16 cellular contexts compared by ENCODE assay signal in the genomic region with DNA sequence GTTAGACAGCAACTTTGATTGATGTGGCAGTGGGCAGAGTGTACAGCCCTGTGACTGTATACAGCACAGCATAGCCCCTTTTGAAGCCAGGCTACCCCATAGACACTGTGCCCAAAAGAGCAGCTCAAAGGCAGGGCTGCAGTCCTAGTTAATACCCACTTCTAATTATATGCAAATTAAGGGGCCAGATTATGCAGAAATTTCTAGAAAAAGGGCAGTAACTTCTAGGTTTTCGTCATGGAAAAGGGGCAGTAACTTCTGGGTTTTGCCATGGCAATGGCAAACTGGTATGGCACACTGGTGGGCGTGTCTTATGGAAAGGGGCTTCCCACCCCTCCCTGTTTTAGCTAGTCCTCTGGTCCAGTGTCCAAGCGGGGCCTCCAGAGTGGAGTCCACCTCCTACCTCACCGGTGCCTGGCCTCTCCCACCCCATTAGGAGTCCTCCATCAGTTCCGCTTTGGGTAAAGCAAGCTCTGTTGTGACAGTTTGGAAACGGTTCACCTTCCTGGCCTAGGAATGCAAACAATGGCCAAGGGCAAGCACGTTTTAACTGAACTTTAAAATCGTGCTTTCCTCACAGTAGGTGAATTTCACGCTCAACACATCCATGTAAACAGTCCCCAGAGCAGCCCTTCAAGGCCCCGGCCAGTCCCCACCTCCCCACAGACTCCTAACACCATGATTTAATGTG. TPM values are rescaled to one million over a fixed set of nuclear protein-coding genes. Genes with fewer than 3 reads are reported as not detected.
A peak's percentile ranks its signal among the peaks of the same experiment; 100 is the strongest.
DNase-seq lines count a peak whose midpoint lies in the region; ATAC-seq and TF ChIP-seq lines count a peak whose summit lies in the region.
"Had no signal": no experiment of that assay in that cellular context is flagged by ENCODE, and none has a peak within 500 bp of the region (broad histone marks: within the 10 kb centered on the region; RNA-seq: fewer than 3 reads in every experiment).

No MANE protein-coding gene starts in this region.

- H3K9me3 Mint-ChIP-seq in CD4-positive, alpha-beta memory T cell, result no peaks in the 10 kb centered on the region
- no peaks in the 10 kb centered on the region for H3K9me3 Mint-ChIP-seq in HFFc6
- H3K9me3 Mint-ChIP-seq in effector memory CD8-positive, alpha-beta T cell, result no peaks in the 10 kb centered on the region
- H3K9me3 Mint-ChIP-seq in neural crest cell, result no peaks in the 10 kb centered on the region
- H3K9me3 Mint-ChIP-seq: activated T-cell treated with anti-CD3 and anti-CD28 coated beads, Interleukin-2, amount 50 U/mL, for 4 hours had no signal

- intact Hi-C loops in CD4-positive, alpha-beta memory T cell (cut with micrococcal nuclease), result no loop called here

- H3K4me1 Mint-ChIP-seq in CD4-positive, alpha-beta memory T cell, result peaks cover 3 to 8% (median 4%) of the 10 kb centered on the region in 4 donors
- H3K4me1 Mint-ChIP-seq in HFFc6 (ENCODE audit: low read depth) (no peaks in the 10 kb centered on the region), neural crest cell (no peaks in the 10 kb centered on the region)
- peaks cover 0 to 4% of the 10 kb centered on the region in 2 donors for H3K4me1 Mint-ChIP-seq in effector memory CD8-positive, alpha-beta T cell (ENCODE audit: low read depth in 2 of 2)

- POLR2A ChIA-PET in CD4-positive, alpha-beta memory T cell (lab: Charles Lee; ENCODE audit: partially characterized antibody), result no interaction called here

- DNase-seq in CD4-positive, alpha-beta memory T cell, result no peak
- DNase-seq in HFFc6 (no peak), neural crest cell (ENCODE audit: low read depth, low spot score) (no peak)
- no peak for DNase-seq in effector memory CD8-positive, alpha-beta T cell
- DNase-seq in stimulated activated CD4-positive, alpha-beta T cell treated with anti-CD3 and anti-CD28 coated beads, Interleukin-12 subunit alpha, Interleukin-12 subunit beta, amount 100 ng/mL, for 4 hours, result no peak
- DNase-seq in activated naive CD4-positive, alpha-beta T cell (lab: John Stamatoyannopoulos, UW), result no peak
- DNase-seq: activated T-cell treated with anti-CD3 and anti-CD28 coated beads, Interleukin-2, amount 50 U/mL, for 4 hours; brain microvascular endothelial cell; head of caudate nucleus; retina; Right ventricle myocardium superior; testis had no signal

- CTCF ChIA-PET in CD4-positive, alpha-beta memory T cell (lab: Charles Lee; ENCODE audit: partially characterized antibody), result no interaction called here

- peaks cover 13 to 17% of the 10 kb centered on the region in 2 donors for H3K27me3 Mint-ChIP-seq in CD4-positive, alpha-beta memory T cell
- H3K27me3 Mint-ChIP-seq in HFFc6 (ENCODE audit: insufficient read depth) (peaks cover 21% of the 10 kb centered on the region), neural crest cell (ENCODE audit: low read depth) (peaks cover 40% of the 10 kb centered on the region)
- H3K27me3 Mint-ChIP-seq in effector memory CD8-positive, alpha-beta T cell, result peaks cover 33 to 63% of the 10 kb centered on the region in 2 donors

- no peaks in the 10 kb centered on the region for H3K36me3 ChIP-seq in CD4-positive, alpha-beta memory T cell (ENCODE audit: insufficient read depth, low read length)
- H3K36me3 ChIP-seq: brain microvascular endothelial cell had no signal

- TF ChIP-seq CTCF in HFFc6 (IDR thresholded peaks at IDR 0.05), result no peak
- TF ChIP-seq CTCF in neural crest cell (conservative IDR thresholded peaks at IDR 0.05), result no peak

- peak overlapping the region in 1 of 7 donors; percentile 62 for H3K27ac Mint-ChIP-seq in CD4-positive, alpha-beta memory T cell
- H3K27ac Mint-ChIP-seq in HFFc6, result no peak overlapping the region
- no peak overlapping the region for H3K27ac Mint-ChIP-seq in effector memory CD8-positive, alpha-beta T cell
- no peak overlapping the region for H3K27ac Mint-ChIP-seq in neural crest cell (ENCODE audit: unreplicated experiment)

- peak overlapping the region in 1 of 2 donors; percentile 32 for H3K4me3 ChIP-seq in CD4-positive, alpha-beta memory T cell (ENCODE audit: low read length in 2 of 2)

- H3K4me3 Mint-ChIP-seq in CD4-positive, alpha-beta memory T cell, result peak overlapping the region in 7 of 8 donors; percentile 20 to 68 (median 46)
- H3K4me3 Mint-ChIP-seq in HFFc6 (peak overlapping the region; percentile 30; the same call in 1 of the 2 replicates), neural crest cell (peak overlapping the region; percentile 12)
- peak overlapping the region; percentile 46 to 49 for H3K4me3 Mint-ChIP-seq in effector memory CD8-positive, alpha-beta T cell
- H3K4me3 Mint-ChIP-seq: activated T-cell treated with anti-CD3 and anti-CD28 coated beads, Interleukin-2, amount 50 U/mL, for 4 hours had no signal

- peaks cover 6% of the 10 kb centered on the region for H3K27me3 ChIP-seq in CD4-positive, alpha-beta memory T cell (ENCODE audit: insufficient read depth, low read length)
- H3K27me3 ChIP-seq: testis had no signal

- H3K36me3 Mint-ChIP-seq in CD4-positive, alpha-beta memory T cell, result no peaks in the 10 kb centered on the region
- no peaks in the 10 kb centered on the region for H3K36me3 Mint-ChIP-seq in HFFc6 (ENCODE audit: low read depth)
- H3K36me3 Mint-ChIP-seq in effector memory CD8-positive, alpha-beta T cell (ENCODE audit: insufficient read depth), result peaks cover 5% of the 10 kb centered on the region
- H3K36me3 Mint-ChIP-seq in neural crest cell (ENCODE audit: low read depth), result peaks cover 6% of the 10 kb centered on the region

- H3K4me1 ChIP-seq in CD4-positive, alpha-beta memory T cell (ENCODE audit: insufficient read depth, low read length), result no peaks in the 10 kb centered on the region
- H3K4me1 ChIP-seq: testis had no signal

- no peak overlapping the region for H3K27ac ChIP-seq in CD4-positive, alpha-beta memory T cell (ENCODE audit: low read depth, low read length)
- H3K27ac ChIP-seq: brain microvascular endothelial cell, testis had no signal

- no peaks in the 10 kb centered on the region for H3K9me3 ChIP-seq in CD4-positive, alpha-beta memory T cell (ENCODE audit: control insufficient read depth in 1 of 2, low read length in 2 of 2)
- H3K9me3 ChIP-seq: testis had no signal

- ATAC-seq in effector memory CD8-positive, alpha-beta T cell (replicated peaks), result no peak
- ATAC-seq in GM21825 (IDR thresholded peaks at IDR 0.05; ENCODE audit: unreplicated experiment) (no peak), GM21526 (IDR thresholded peaks at IDR 0.05; ENCODE audit: low FRiP score, unreplicated experiment) (no peak)

RNA-seq across cellular contexts. Expression of a gene that starts 5.6 kb away (rescaled TPM):
- 1 to 10 TPM; 1.5 to 1.7 TPM for total RNA-seq in CD4-positive, alpha-beta memory T cell
- polyA plus RNA-seq in CD4-positive, alpha-beta memory T cell, result not detected
- 1 to 10 TPM in 1 of 6 experiments, under 1 TPM in 5; 0.41 to 1.2 (median 0.74) TPM for total RNA-seq in HFFc6 (2021; fragmentation: NEBNext Ultra II Directional; extraction: Animal tissue kit (Norgen Biotek cat#: 25700))
- 5.8 and 6.0 TPM in 2 replicates for total RNA-seq in neural crest cell

RNA-seq across cellular contexts. Expression of a gene that starts 10.0 kb away (rescaled TPM):
- 10 to 100 TPM; 38.7 to 39.0 TPM for total RNA-seq in CD4-positive, alpha-beta memory T cell
- 10 to 100 TPM; 10.7 to 25.2 TPM for polyA plus RNA-seq in CD4-positive, alpha-beta memory T cell
- 10 to 100 TPM; 20.4 to 26.3 (median 23.5) TPM for total RNA-seq in HFFc6 (2021; fragmentation: NEBNext Ultra II Directional; extraction: Animal tissue kit (Norgen Biotek cat#: 25700))
- 34.0 and 35.4 TPM in 2 replicates for total RNA-seq in neural crest cell

RNA-seq across cellular contexts. Expression of a gene that starts 32.0 kb away (rescaled TPM):
- 1 to 10 TPM; 2.5 to 2.6 TPM for total RNA-seq in CD4-positive, alpha-beta memory T cell
- 1 to 10 TPM; 2.9 to 3.4 TPM for polyA plus RNA-seq in CD4-positive, alpha-beta memory T cell
- 1 to 10 TPM; 5.0 to 9.1 (median 6.7) TPM for total RNA-seq in HFFc6 (2021; fragmentation: NEBNext Ultra II Directional; extraction: Animal tissue kit (Norgen Biotek cat#: 25700))
- total RNA-seq in neural crest cell, result 42.6 and 45.8 TPM in 2 replicates

RNA-seq across cellular contexts. Expression of a gene that starts 51.1 kb away (rescaled TPM):
- total RNA-seq in CD4-positive, alpha-beta memory T cell, result 1 to 10 TPM; 1.6 to 2.5 TPM
- 1 to 10 TPM in 1 of 2 donors, under 1 TPM in 1; 0.41 to 1.1 TPM for polyA plus RNA-seq in CD4-positive, alpha-beta memory T cell
- 10 to 100 TPM in 5 of 6 experiments, 1 to 10 TPM in 1; 9.4 to 12.6 (median 11.3) TPM for total RNA-seq in HFFc6 (2021; fragmentation: NEBNext Ultra II Directional; extraction: Animal tissue kit (Norgen Biotek cat#: 25700))
- total RNA-seq in neural crest cell, result 29.0 and 30.9 TPM in 2 replicates

RNA-seq across cellular contexts. Expression of a gene that starts 51.6 kb away (rescaled TPM):
- 1 to 10 TPM; 1.4 to 2.1 TPM for total RNA-seq in CD4-positive, alpha-beta memory T cell
- 1 to 10 TPM in 1 of 2 donors, not detected in 1; 1.5 TPM for polyA plus RNA-seq in CD4-positive, alpha-beta memory T cell
- 1 to 10 TPM in 2 of 6 experiments, under 1 TPM in 4; 0.46 to 1.4 (median 0.68) TPM for total RNA-seq in HFFc6 (2021; fragmentation: NEBNext Ultra II Directional; extraction: Animal tissue kit (Norgen Biotek cat#: 25700))
- total RNA-seq in neural crest cell, result 2.8 and 2.9 TPM in 2 replicates
- total RNA-seq: HT-29, mesenteric fat pad had no signal
